ENCODE assay signal across 25 cellular contexts in genomic region chr1:228721407-228721806, GRCh38. TPM values are rescaled to one million over a fixed set of nuclear protein-coding genes. Genes with fewer than 3 reads are reported as not detected.
DNase-seq lines count a peak whose midpoint lies in the region; ATAC-seq, FAIRE-seq and TF ChIP-seq lines count a peak whose summit lies in the region.
"Had no signal": no experiment of that assay in that cellular context is flagged by ENCODE, and none has a peak within 500 bp of the region (broad histone marks: within the 10 kb centered on the region; RNA-seq: fewer than 3 reads in every experiment).

No MANE protein-coding gene starts in this region.

- dilution Hi-C loops in mammary epithelial cell (cut with HindIII; ENCODE audit: low sequenced_read_pairs), result no loop called here

- no peaks in the 10 kb centered on the region for H4K20me1 ChIP-seq in mammary epithelial cell (ENCODE audit: insufficient read depth, low read length)

- TF ChIP-seq CTCF in mammary epithelial cell (conservative IDR thresholded peaks at IDR 0.05 in 1 of 2, IDR thresholded peaks at IDR 0.05 in 1 of 2; ENCODE audit: extremely low read depth in 1 of 2, insufficient read depth in 1 of 2, low read depth in 1 of 2, low read length in 2 of 2) (no peak), epithelial cell of esophagus (IDR thresholded peaks at IDR 0.05; ENCODE audit: insufficient read depth, low read depth, low read length, missing control alignments) (no peak)

- no peak for TF ChIP-seq POLR2A in H54 (IDR thresholded peaks at IDR 0.05; ENCODE audit: low read depth, low read length)

- no peak overlapping the region for H2AFZ ChIP-seq in mammary epithelial cell (ENCODE audit: low read depth, low read length)

- no peak overlapping the region for H3K9ac ChIP-seq in mammary epithelial cell (ENCODE audit: insufficient read depth, low read length)
- H3K9ac ChIP-seq in mucosa of stomach (ENCODE audit: low read length), result peak overlapping the region; percentile 59

- no peak overlapping the region for H3K27ac ChIP-seq in mammary epithelial cell (ENCODE audit: insufficient read depth, low read depth, low read length)
- H3K27ac ChIP-seq: HL-60, tibial artery had no signal

- H3K36me3 ChIP-seq in mammary epithelial cell (ENCODE audit: insufficient read depth, low read length), result no peaks in the 10 kb centered on the region
- no peaks in the 10 kb centered on the region for H3K36me3 ChIP-seq in mucosa of stomach (ENCODE audit: control insufficient read depth, insufficient read depth, low read length)
- H3K36me3 ChIP-seq: tibial artery had no signal

- FAIRE-seq in H54 (lab: Jason Lieb, UNC), result no peak
- FAIRE-seq: colon, H1, RCC 7860 had no signal

- no TSS peak for BruUV-seq in mammary epithelial cell (replicated peaks; lab: Mats Ljungman, UMichigan)

- H3K9me3 ChIP-seq in mammary epithelial cell (replicated peaks; ENCODE audit: insufficient read depth, low read length) (no peaks in the 10 kb centered on the region), mucosa of stomach (ENCODE audit: control insufficient read depth, low read length) (no peaks in the 10 kb centered on the region)
- H3K9me3 ChIP-seq: tibial artery had no signal

- H3K27me3 ChIP-seq in mammary epithelial cell (ENCODE audit: insufficient read depth, low read length) (no peaks in the 10 kb centered on the region), mucosa of stomach (ENCODE audit: control insufficient read depth, insufficient read depth, low read length) (no peaks in the 10 kb centered on the region)
- H3K27me3 ChIP-seq: tibial artery had no signal

- WGBS in mammary epithelial cell (ENCODE audit: low coverage, missing lambda C conversion rate), result 85% methylated on average over 10 of the region's 10 CpGs

- DNase-seq in T47D (ENCODE audit: low read depth in 1 of 2, low spot score in 1 of 2) (peak; percentile 67 to 93), mammary epithelial cell (no peak), epithelial cell of esophagus (ENCODE audit: low read depth) (peak; percentile 66), ureter (ENCODE audit: low spot score) (peak; percentile 80), NCI-H1048 (lab: John Stamatoyannopoulos, UW) (no peak), H54 (ENCODE audit: insufficient read length, low spot score) (no peak)
- DNase-seq: activated CD4-positive, alpha-beta T cell treated with anti-CD3 and anti-CD28 coated beads for 4 hours; activated effector memory CD4-positive, alpha-beta T cell treated with Interleukin-2 at 50 U/mL for 16 hours; activated T-cell treated with anti-CD3 and anti-CD28 coated beads, Interleukin-2, amount 50 U/mL, for 1 hour; effector CD4-positive, alpha-beta T cell; Karpas-422; mesendoderm; MV-4-11; NCI-H146; posterior cingulate gyrus; SHP77 treated with DMSO at 0.1 percent for 48 hours; stimulated activated CD4-positive, alpha-beta T cell treated with anti-CD3 and anti-CD28 coated beads, Interleukin-4, amount 100 ng/mL, for 1 hour; tibial artery had no signal

- in situ Hi-C loops in T47D (cut with HindIII; ENCODE audit: low pct_unique_long_range_greater_than_20kb, low sequenced_read_pairs), result no loop called here
- in situ Hi-C loops in mammary epithelial cell (cut with MboI; ENCODE audit: low sequenced_read_pairs in 2 of 2), result no loop called here

- intact Hi-C loops in mammary epithelial cell (cut with micrococcal nuclease), result no loop called here

- CTCF ChIA-PET in mammary epithelial cell (lab: Charles Lee; ENCODE audit: low non-redundant PET), result no interaction called here

- no peaks in the 10 kb centered on the region for H3K4me1 ChIP-seq in mammary epithelial cell (ENCODE audit: insufficient read depth, low read length)
- peaks cover 29% of the 10 kb centered on the region for H3K4me1 ChIP-seq in mucosa of stomach (ENCODE audit: control insufficient read depth, insufficient read depth, low read length)
- H3K4me1 ChIP-seq: tibial artery had no signal

- H3K4me2 ChIP-seq in mammary epithelial cell (ENCODE audit: insufficient read depth, low read depth, low read length), result no peak overlapping the region

- no peaks in the 10 kb centered on the region for H3K79me2 ChIP-seq in mammary epithelial cell (ENCODE audit: insufficient read depth, low read length)

- ATAC-seq in GM18520 (IDR thresholded peaks at IDR 0.05; ENCODE audit: unreplicated experiment), result no peak
- ATAC-seq: sciatic nerve had no signal

- H3K4me3 ChIP-seq in mammary epithelial cell (replicated peaks in 1 of 3; ENCODE audit: insufficient read depth in 1 of 3, low read depth in 2 of 3, low read length in 3 of 3), result no peak overlapping the region
- H3K4me3 ChIP-seq in epithelial cell of esophagus (ENCODE audit: low read length), result no peak overlapping the region
- H3K4me3 ChIP-seq in mucosa of stomach (ENCODE audit: low read length), result peak overlapping the region; percentile 10
- H3K4me3 ChIP-seq: tibial artery had no signal

RNA-seq across cellular contexts. Expression of gene RHOU, which starts 13.9 kb away (rescaled TPM):
- total RNA-seq in mammary epithelial cell (under 1 TPM; 0.14 to 0.67 TPM), ureter (38.7 TPM)
- polyA plus RNA-seq in mammary epithelial cell, result 0.01 TPM
- not detected for polyA minus RNA-seq in mammary epithelial cell

Comparison
In these comparisons a context has a peak if more than half of its experiments do, and no peak if none do; other contexts are left out.
1. DNase-seq: peak in T47D (2 of 2), epithelial cell of esophagus (single experiment) and ureter (single experiment); none in mammary epithelial cell (single experiment), NCI-H1048 (single experiment) and H54 (single experiment).
2. RNA of gene RHOU, which starts 13.9 kb away (total RNA-seq): 38.7 TPM in ureter (single experiment); 0.14 to 0.67 TPM in mammary epithelial cell; every median in the first group is over 10 times any median in the second.